Comparison of ENCODE assay signal across 1 cellular context in the genomic region with DNA sequence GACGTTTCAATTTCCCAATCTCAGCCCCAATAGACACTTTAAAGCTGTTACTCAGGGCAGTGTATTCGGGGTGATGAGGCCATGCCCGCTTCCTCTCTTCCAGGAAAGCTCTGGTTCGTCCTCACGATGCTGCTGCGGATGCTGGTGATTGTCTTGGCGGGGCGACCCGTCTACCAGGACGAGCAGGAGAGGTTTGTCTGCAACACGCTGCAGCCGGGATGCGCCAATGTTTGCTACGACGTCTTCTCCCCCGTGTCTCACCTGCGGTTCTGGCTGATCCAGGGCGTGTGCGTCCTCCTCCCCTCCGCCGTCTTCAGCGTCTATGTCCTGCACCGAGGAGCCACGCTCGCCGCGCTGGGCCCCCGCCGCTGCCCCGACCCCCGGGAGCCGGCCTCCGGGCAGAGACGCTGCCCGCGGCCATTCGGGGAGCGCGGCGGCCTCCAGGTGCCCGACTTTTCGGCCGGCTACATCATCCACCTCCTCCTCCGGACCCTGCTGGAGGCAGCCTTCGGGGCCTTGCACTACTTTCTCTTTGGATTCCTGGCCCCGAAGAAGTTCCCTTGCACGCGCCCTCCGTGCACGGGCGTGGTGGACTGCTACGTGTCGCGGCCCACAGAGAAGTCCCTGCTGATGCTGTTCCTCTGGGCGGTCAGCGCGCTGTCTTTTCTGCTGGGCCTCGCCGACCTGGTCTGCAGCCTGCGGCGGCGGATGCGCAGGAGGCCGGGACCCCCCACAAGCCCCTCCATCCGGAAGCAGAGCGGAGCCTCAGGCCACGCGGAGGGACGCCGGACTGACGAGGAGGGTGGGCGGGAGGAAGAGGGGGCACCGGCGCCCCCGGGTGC.
TF ChIP-seq lines count a peak whose summit lies in the region.

No MANE protein-coding gene starts in this region.

TF ChIP-seq in IMR-90, 13 proteins besides CTCF, POLR2A, EP300 and RAD21 (continued from another document):
- TF ChIP-seq, protein P1, sequence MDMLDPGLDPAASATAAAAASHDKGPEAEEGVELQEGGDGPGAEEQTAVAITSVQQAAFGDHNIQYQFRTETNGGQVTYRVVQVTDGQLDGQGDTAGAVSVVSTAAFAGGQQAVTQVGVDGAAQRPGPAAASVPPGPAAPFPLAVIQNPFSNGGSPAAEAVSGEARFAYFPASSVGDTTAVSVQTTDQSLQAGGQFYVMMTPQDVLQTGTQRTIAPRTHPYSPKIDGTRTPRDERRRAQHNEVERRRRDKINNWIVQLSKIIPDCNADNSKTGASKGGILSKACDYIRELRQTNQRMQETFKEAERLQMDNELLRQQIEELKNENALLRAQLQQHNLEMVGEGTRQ (IDR thresholded peaks at IDR 0.05; ENCODE audit: low read depth, low read length) = no peak
- no peak for TF ChIP-seq MXI1 (IDR thresholded peaks at IDR 0.05; ENCODE audit: borderline replicate concordance, low read depth, low read length)
- no peak for TF ChIP-seq SMC3 (IDR thresholded peaks at IDR 0.05; ENCODE audit: low read depth, low read length)
- TF ChIP-seq BHLHE40 (IDR thresholded peaks at IDR 0.05; ENCODE audit: low read depth, low read length) = no peak
- TF ChIP-seq MAZ (IDR thresholded peaks at IDR 0.05; ENCODE audit: borderline replicate concordance, low read depth, low read length) = no peak
- TF ChIP-seq CEBPB (IDR thresholded peaks at IDR 0.05; ENCODE audit: low read depth, low read length) = no peak
- TF ChIP-seq, protein P2, sequence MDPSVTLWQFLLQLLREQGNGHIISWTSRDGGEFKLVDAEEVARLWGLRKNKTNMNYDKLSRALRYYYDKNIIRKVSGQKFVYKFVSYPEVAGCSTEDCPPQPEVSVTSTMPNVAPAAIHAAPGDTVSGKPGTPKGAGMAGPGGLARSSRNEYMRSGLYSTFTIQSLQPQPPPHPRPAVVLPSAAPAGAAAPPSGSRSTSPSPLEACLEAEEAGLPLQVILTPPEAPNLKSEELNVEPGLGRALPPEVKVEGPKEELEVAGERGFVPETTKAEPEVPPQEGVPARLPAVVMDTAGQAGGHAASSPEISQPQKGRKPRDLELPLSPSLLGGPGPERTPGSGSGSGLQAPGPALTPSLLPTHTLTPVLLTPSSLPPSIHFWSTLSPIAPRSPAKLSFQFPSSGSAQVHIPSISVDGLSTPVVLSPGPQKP (IDR thresholded peaks at IDR 0.05; ENCODE audit: borderline replicate concordance, low read depth, low read length) = no peak
